Comparison of ENCODE assay signal across 8 cellular contexts in the genomic region with DNA sequence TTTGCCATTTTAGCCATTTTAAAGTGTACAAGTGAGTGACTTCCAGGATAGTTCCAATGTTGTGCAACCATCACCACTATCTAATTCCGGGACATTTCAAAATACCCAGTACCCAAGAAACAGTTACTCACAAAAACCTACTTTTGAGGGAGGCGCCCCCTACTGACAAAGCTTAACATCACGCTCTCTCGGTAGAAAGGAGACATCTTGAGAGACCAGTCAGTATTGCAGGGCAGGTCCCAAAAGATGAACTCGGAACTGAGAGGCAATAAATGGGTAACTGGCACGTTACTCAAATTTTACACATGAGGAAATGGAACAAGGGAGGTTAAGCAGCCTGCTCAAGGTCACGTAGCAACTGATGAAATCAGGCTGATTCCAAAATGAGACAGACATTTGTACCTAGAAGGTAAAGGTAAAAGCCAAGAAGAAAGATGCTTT. TPM values are rescaled to one million over a fixed set of nuclear protein-coding genes. Genes with fewer than 3 reads are reported as not detected.
DNase-seq lines count a peak whose midpoint lies in the region; ATAC-seq, FAIRE-seq and TF ChIP-seq lines count a peak whose summit lies in the region.
"Had no signal": no experiment of that assay in that cellular context is flagged by ENCODE, and none has a peak within 500 bp of the region (broad histone marks: within the 10 kb centered on the region; RNA-seq: fewer than 3 reads in every experiment).

No MANE protein-coding gene starts in this region.

- H3K4me1 ChIP-seq in HEK293 (ENCODE audit: control insufficient read depth, insufficient read depth, low read length): peaks cover 2% of the 10 kb centered on the region; the same call in 1 of the 2 replicates
- peaks cover 6 to 21% (median 10%) of the 10 kb centered on the region in 3 donors for H3K4me1 ChIP-seq in esophagus squamous epithelium
- no peaks in the 10 kb centered on the region for H3K4me1 ChIP-seq in pancreas

- CTCF ChIA-PET in HEK293 (lab: Yijun Ruan, JAX): interaction anchor here (0.5 to 6.3 kb wide), 24 partner anchors 8 to 1301 kb away, joined by 3 to 62 read pairs (median 4); no protein-coding TSS in a partner anchor
- CTCF ChIA-PET in activated CD4-positive, alpha-beta memory T cell treated with anti-CD3 and anti-CD28 coated beads for 36 hours (lab: Charles Lee): interaction anchor here (0.7 to 16.6 kb wide), 30 partner anchors 9 to 200 kb away, joined by 3 to 359 read pairs (median 5); partner anchors contain the start of genes POU2AF1 and POU2AF2

- H3K9me3 Mint-ChIP-seq in activated CD4-positive, alpha-beta memory T cell treated with anti-CD3 and anti-CD28 coated beads for 36 hours: no peaks in the 10 kb centered on the region

- no peaks in the 10 kb centered on the region for H3K36me3 Mint-ChIP-seq in activated CD4-positive, alpha-beta memory T cell treated with anti-CD3 and anti-CD28 coated beads for 36 hours

- FAIRE-seq in pancreas (lab: Jason Lieb, UNC): no peak

- H3K9me3 ChIP-seq in HEK293 (ENCODE audit: control insufficient read depth, insufficient read depth, low read depth, low read length) (no peaks in the 10 kb centered on the region), esophagus squamous epithelium (no peaks in the 10 kb centered on the region), pancreas (no peaks in the 10 kb centered on the region)

- no peak overlapping the region for H3K4me3 Mint-ChIP-seq in activated CD4-positive, alpha-beta memory T cell treated with anti-CD3 and anti-CD28 coated beads for 36 hours

- no peak for TF ChIP-seq POLR2A in esophagus squamous epithelium (IDR thresholded peaks at IDR 0.05)

- DNase-seq in NCI-H1048 (lab: John Stamatoyannopoulos, UW) (peak; percentile 53), esophagus squamous epithelium (lab: John Stamatoyannopoulos, UW) (no peak), pancreas (peak in 4 of 6 donors; percentile 43 to 73 (median 64)), DMS153 treated with DMSO at 0.1 percent for 48 hours (lab: John Stamatoyannopoulos, UW; ENCODE audit: unreplicated experiment) (no peak)
- peak; percentile 82 for DNase-seq in activated CD4-positive, alpha-beta memory T cell treated with anti-CD3 and anti-CD28 coated beads for 36 hours

- H3K27me3 Mint-ChIP-seq in activated CD4-positive, alpha-beta memory T cell treated with anti-CD3 and anti-CD28 coated beads for 36 hours: peaks cover 3% of the 10 kb centered on the region

- H3K27me3 ChIP-seq in esophagus squamous epithelium (no peaks in the 10 kb centered on the region), pancreas (no peaks in the 10 kb centered on the region)

- intact Hi-C loops in activated CD4-positive, alpha-beta memory T cell treated with anti-CD3 and anti-CD28 coated beads for 36 hours (cut with micrococcal nuclease): loop anchor here (1.0 kb wide), 1 partner anchor 146 kb away; no protein-coding TSS in a partner anchor
- intact Hi-C loops in esophagus squamous epithelium (cut with DNase I) (no loop called here), pancreas (cut with DNase I) (loop anchor here in 2 of 3 donors (10.0 kb wide), 2 partner anchors 64 to 144 kb away; no protein-coding TSS in a partner anchor)

- 42 to 52% methylated on average over 7 of the region's 7 CpGs for WGBS in esophagus squamous epithelium, 2 donors
- WGBS in pancreas, 2 donors: 23 to 25% methylated on average over 7 of the region's 7 CpGs

- H3K27ac Mint-ChIP-seq in activated CD4-positive, alpha-beta memory T cell treated with anti-CD3 and anti-CD28 coated beads for 36 hours: no peak overlapping the region

- H3K4me3 ChIP-seq in HEK293 (ENCODE audit: low read depth, low read length) (no peak overlapping the region), esophagus squamous epithelium (no peak overlapping the region), pancreas (no peak overlapping the region)

- POLR2A ChIA-PET in HEK293 (lab: Yijun Ruan, JAX): no interaction called here
- POLR2A ChIA-PET in activated CD4-positive, alpha-beta memory T cell treated with anti-CD3 and anti-CD28 coated beads for 36 hours (lab: Charles Lee): no interaction called here

- peaks cover 2% of the 10 kb centered on the region for H3K4me1 Mint-ChIP-seq in activated CD4-positive, alpha-beta memory T cell treated with anti-CD3 and anti-CD28 coated beads for 36 hours (ENCODE audit: low read depth)

- H3K27ac ChIP-seq in HEK293 (ENCODE audit: extremely low read depth, low read depth, low read length) (no peak overlapping the region), esophagus squamous epithelium (no peak overlapping the region), pancreas (no peak overlapping the region)

- ATAC-seq in pancreas: peak; percentile 66 to 84 (median 82)

- H3K36me3 ChIP-seq in HEK293 (ENCODE audit: control insufficient read depth in 2 of 2, insufficient read depth in 1 of 2, low read length in 2 of 2): no peaks in the 10 kb centered on the region
- H3K36me3 ChIP-seq in esophagus squamous epithelium: no peaks in the 10 kb centered on the region
- no peaks in the 10 kb centered on the region for H3K36me3 ChIP-seq in pancreas

- peak; percentile 87 for TF ChIP-seq CTCF in GM12873 (IDR thresholded peaks at IDR 0.05; ENCODE audit: insufficient read depth, low read depth, low read length, missing control alignments)
- no peak for TF ChIP-seq CTCF in HEK293 (tag by site-specific recombination; IDR thresholded peaks at IDR 0.05)
- peak; percentile 49 to 74 (median 55) for TF ChIP-seq CTCF in esophagus squamous epithelium (IDR thresholded peaks at IDR 0.05)
- TF ChIP-seq CTCF in pancreas (IDR thresholded peaks at IDR 0.05): peak; percentile 27 to 59 (median 43)

TF ChIP-seq in HEK293, 187 proteins besides CTCF, POLR2A, EP300 and RAD21:
- TF ChIP-seq ZNF580 (tag by site-specific recombination; IDR thresholded peaks at IDR 0.05): 0 out of 2 replicates have a peak, but pooled peaks have one; percentile 31
- TF ChIP-seq ZNF654 (tag by site-specific recombination; IDR thresholded peaks at IDR 0.05; ENCODE audit: low read depth): peak; percentile 49
- TF ChIP-seq ZNF561 (tag by site-specific recombination; IDR thresholded peaks at IDR 0.05; ENCODE audit: borderline replicate concordance): no peak

RNA-seq across cellular contexts. Expression of gene POU2AF1, which starts 50.0 kb away (rescaled TPM):
- 10 to 100 TPM; 26.9 to 28.3 TPM for total RNA-seq in activated CD4-positive, alpha-beta memory T cell treated with anti-CD3 and anti-CD28 coated beads for 36 hours
- total RNA-seq in esophagus squamous epithelium (1 to 10 TPM in 2 of 4 donors, under 1 TPM in 1, not detected in 1; 0.57 to 2.2 (median 1.8) TPM), pancreas (1 to 10 TPM in 1 of 6 donors, under 1 TPM in 5; 0.08 to 2.2 (median 0.41) TPM)
- polyA plus RNA-seq in pancreas: under 1 TPM; 0.19 to 0.73 TPM
- total RNA-seq: glomerular endothelial cell had no signal

Comparison
In these comparisons a context has a peak if more than half of its experiments do, and no peak if none do; other contexts are left out.
1. DNase-seq: peak in NCI-H1048 (single experiment), activated CD4-positive, alpha-beta memory T cell treated with anti-CD3 and anti-CD28 coated beads for 36 hours (single experiment) and pancreas (4 of 6); none in esophagus squamous epithelium (single experiment) and DMS153 treated with DMSO at 0.1 percent for 48 hours (single experiment).
2. RNA of gene POU2AF1, which starts 50.0 kb away (total RNA-seq): 26.9 to 28.3 TPM in activated CD4-positive, alpha-beta memory T cell treated with anti-CD3 and anti-CD28 coated beads for 36 hours; 0.57 to 2.2 TPM in esophagus squamous epithelium and 0.08 to 2.2 TPM in pancreas; every median in the first group is over 4 times any median in the second.